In the genomic region with DNA sequence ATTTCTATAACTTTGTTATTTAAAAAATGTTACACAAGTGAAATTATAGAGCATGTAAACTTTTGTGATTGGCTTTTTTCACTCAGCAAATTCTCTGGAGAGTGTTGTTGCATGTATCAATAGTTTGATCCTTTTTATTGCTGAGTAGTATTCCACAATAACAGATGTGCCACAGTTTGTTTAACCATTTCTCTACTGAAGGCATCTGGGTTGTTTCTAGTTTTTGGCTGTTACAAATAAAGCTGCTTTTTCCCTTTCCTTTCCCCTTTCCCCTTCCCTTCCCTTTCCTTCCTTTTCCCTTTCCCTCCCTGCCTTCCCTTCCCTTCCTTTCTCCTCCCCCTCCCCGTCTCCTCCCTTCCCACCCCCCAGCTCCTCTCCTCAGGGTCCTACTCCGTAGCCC, we compare ENCODE assay signal across 1 cellular context.
TF ChIP-seq lines count a peak whose summit lies in the region.

No MANE protein-coding gene starts in this region.

TF ChIP-seq in SK-N-SH, 30 proteins besides CTCF, POLR2A, EP300 and RAD21 (continued from another document):
- TF ChIP-seq, protein P1, sequence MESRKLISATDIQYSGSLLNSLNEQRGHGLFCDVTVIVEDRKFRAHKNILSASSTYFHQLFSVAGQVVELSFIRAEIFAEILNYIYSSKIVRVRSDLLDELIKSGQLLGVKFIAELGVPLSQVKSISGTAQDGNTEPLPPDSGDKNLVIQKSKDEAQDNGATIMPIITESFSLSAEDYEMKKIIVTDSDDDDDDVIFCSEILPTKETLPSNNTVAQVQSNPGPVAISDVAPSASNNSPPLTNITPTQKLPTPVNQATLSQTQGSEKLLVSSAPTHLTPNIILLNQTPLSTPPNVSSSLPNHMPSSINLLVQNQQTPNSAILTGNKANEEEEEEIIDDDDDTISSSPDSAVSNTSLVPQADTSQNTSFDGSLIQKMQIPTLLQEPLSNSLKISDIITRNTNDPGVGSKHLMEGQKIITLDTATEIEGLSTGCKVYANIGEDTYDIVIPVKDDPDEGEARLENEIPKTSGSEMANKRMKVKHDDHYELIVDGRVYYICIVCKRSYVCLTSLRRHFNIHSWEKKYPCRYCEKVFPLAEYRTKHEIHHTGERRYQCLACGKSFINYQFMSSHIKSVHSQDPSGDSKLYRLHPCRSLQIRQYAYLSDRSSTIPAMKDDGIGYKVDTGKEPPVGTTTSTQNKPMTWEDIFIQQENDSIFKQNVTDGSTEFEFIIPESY (IDR thresholded peaks at IDR 0.05; ENCODE audit: borderline replicate concordance, low read depth), result no peak
- TF ChIP-seq, protein P2, sequence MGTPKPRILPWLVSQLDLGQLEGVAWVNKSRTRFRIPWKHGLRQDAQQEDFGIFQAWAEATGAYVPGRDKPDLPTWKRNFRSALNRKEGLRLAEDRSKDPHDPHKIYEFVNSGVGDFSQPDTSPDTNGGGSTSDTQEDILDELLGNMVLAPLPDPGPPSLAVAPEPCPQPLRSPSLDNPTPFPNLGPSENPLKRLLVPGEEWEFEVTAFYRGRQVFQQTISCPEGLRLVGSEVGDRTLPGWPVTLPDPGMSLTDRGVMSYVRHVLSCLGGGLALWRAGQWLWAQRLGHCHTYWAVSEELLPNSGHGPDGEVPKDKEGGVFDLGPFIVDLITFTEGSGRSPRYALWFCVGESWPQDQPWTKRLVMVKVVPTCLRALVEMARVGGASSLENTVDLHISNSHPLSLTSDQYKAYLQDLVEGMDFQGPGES (IDR thresholded peaks at IDR 0.05; ENCODE audit: low read depth, low read length), result no peak
- no peak for TF ChIP-seq ELF1 (IDR thresholded peaks at IDR 0.05)
- TF ChIP-seq FOSL2 (IDR thresholded peaks at IDR 0.05; ENCODE audit: borderline replicate concordance, low read depth), result no peak
- no peak for TF ChIP-seq TEAD4 (IDR thresholded peaks at IDR 0.05; ENCODE audit: borderline replicate concordance, insufficient read depth)
- TF ChIP-seq, protein P3, sequence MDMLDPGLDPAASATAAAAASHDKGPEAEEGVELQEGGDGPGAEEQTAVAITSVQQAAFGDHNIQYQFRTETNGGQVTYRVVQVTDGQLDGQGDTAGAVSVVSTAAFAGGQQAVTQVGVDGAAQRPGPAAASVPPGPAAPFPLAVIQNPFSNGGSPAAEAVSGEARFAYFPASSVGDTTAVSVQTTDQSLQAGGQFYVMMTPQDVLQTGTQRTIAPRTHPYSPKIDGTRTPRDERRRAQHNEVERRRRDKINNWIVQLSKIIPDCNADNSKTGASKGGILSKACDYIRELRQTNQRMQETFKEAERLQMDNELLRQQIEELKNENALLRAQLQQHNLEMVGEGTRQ (IDR thresholded peaks at IDR 0.05; ENCODE audit: borderline replicate concordance, low read depth, low read length), result no peak
- no peak for TF ChIP-seq SIN3A (IDR thresholded peaks at IDR 0.05; ENCODE audit: borderline replicate concordance, low read depth, low read length)
TF ChIP-seq in SK-N-SH: peak in this region for 0.
